ENCODE assay signal across 16 cellular contexts in genomic region chr20:12860619-12861247, GRCh38.
DNase-seq lines count a peak whose midpoint lies in the region; ATAC-seq, FAIRE-seq and TF ChIP-seq lines count a peak whose summit lies in the region.
"Had no signal": no experiment of that assay in that cellular context is flagged by ENCODE, and none has a peak within 500 bp of the region (broad histone marks: within the 10 kb centered on the region; RNA-seq: fewer than 3 reads in every experiment).

No MANE protein-coding gene starts in this region.

- POLR2A ChIA-PET in A549 (lab: Yijun Ruan, JAX): no interaction called here

- in situ Hi-C loops in mammary epithelial cell (cut with MboI; ENCODE audit: low sequenced_read_pairs in 2 of 2) (no loop called here), gastrocnemius medialis (cut with MboI; ENCODE audit: low sequenced_read_pairs in 4 of 4) (no loop called here)

- no peak for ATAC-seq in A549
- ATAC-seq in gastrocnemius medialis: peak; percentile 36 to 50
- no peak for ATAC-seq in GM18858 (IDR thresholded peaks at IDR 0.05; ENCODE audit: unreplicated experiment)
- ATAC-seq: HCT116, HepG2 had no signal

- H3K27ac ChIP-seq in A549: no peak overlapping the region
- H3K27ac ChIP-seq in mammary epithelial cell (ENCODE audit: insufficient read depth, low read depth, low read length): no peak overlapping the region
- no peak overlapping the region for H3K27ac ChIP-seq in gastrocnemius medialis
- H3K27ac ChIP-seq: GM23248 had no signal

- intact Hi-C loops in mammary epithelial cell (cut with micrococcal nuclease): no loop called here
- intact Hi-C loops in gastrocnemius medialis (cut with DNase I; ENCODE audit: low total_unique reads): no loop called here

- H3K36me3 ChIP-seq in mammary epithelial cell (ENCODE audit: insufficient read depth, low read length): no peaks in the 10 kb centered on the region
- H3K36me3 ChIP-seq in gastrocnemius medialis: no peaks in the 10 kb centered on the region

- TF ChIP-seq CTCF in A549 (IDR thresholded peaks at IDR 0.05) (no peak), mammary epithelial cell (conservative IDR thresholded peaks at IDR 0.05 in 1 of 2, IDR thresholded peaks at IDR 0.05 in 1 of 2; ENCODE audit: extremely low read depth in 1 of 2, insufficient read depth in 1 of 2, low read depth in 1 of 2, low read length in 2 of 2) (no peak), gastrocnemius medialis (IDR thresholded peaks at IDR 0.05 in 4 of 5, conservative IDR thresholded peaks at IDR 0.05 in 1 of 5) (no peak)

- no peak overlapping the region for H3K9ac ChIP-seq in mammary epithelial cell (ENCODE audit: insufficient read depth, low read length)
- H3K9ac ChIP-seq: GM23248 had no signal

- H3K4me2 ChIP-seq in A549 (no peak overlapping the region), mammary epithelial cell (ENCODE audit: insufficient read depth, low read depth, low read length) (no peak overlapping the region)

- TF ChIP-seq POLR2A in A549 (IDR thresholded peaks at IDR 0.05; ENCODE audit: low read length) (no peak), gastrocnemius medialis (IDR thresholded peaks at IDR 0.05) (no peak)

- H2AFZ ChIP-seq in mammary epithelial cell (ENCODE audit: low read depth, low read length): no peak overlapping the region
- H2AFZ ChIP-seq: GM23248 had no signal

- BruUV-seq in mammary epithelial cell (replicated peaks; lab: Mats Ljungman, UMichigan): no TSS peak

- no peaks in the 10 kb centered on the region for H4K20me1 ChIP-seq in mammary epithelial cell (ENCODE audit: insufficient read depth, low read length)

- no peak for TF ChIP-seq EP300 in A549 (IDR thresholded peaks at IDR 0.05)

- no peak for DNase-seq in A549 (ENCODE audit: low read depth in 1 of 2, low spot score in 1 of 2)
- peak; percentile 40 for DNase-seq in mammary epithelial cell
- DNase-seq in kidney tubule cell (ENCODE audit: low spot score): peak; percentile 2
- no peak for DNase-seq in gastrocnemius medialis
- no peak for DNase-seq in NCI-H1436 treated with DMSO at 0.1 percent for 48 hours (lab: John Stamatoyannopoulos, UW)
- no peak for DNase-seq in HT-29 (ENCODE audit: low spot score)
- DNase-seq: C1 segment of cervical spinal cord; Calu3; CD4-positive, alpha-beta T cell; DMS 273 treated with DMSO at 0.1 percent for 48 hours; GM23248 had no signal

- H3K4me3 ChIP-seq in A549 (no peak overlapping the region), mammary epithelial cell (replicated peaks in 1 of 3; ENCODE audit: insufficient read depth in 1 of 3, low read depth in 2 of 3, low read length in 3 of 3) (no peak overlapping the region), gastrocnemius medialis (no peak overlapping the region)
- H3K4me3 ChIP-seq: GM23248 had no signal

- H3K9me3 ChIP-seq in A549: no peaks in the 10 kb centered on the region; the same call in 2 of the 3 replicates
- H3K9me3 ChIP-seq in mammary epithelial cell (replicated peaks; ENCODE audit: insufficient read depth, low read length): peaks cover 2% of the 10 kb centered on the region
- H3K9me3 ChIP-seq in gastrocnemius medialis: no peaks in the 10 kb centered on the region

- dilution Hi-C loops in mammary epithelial cell (cut with HindIII; ENCODE audit: low sequenced_read_pairs): no loop called here

- H3K4me1 ChIP-seq in A549 (no peaks in the 10 kb centered on the region), mammary epithelial cell (ENCODE audit: insufficient read depth, low read length) (peaks cover 4% of the 10 kb centered on the region), gastrocnemius medialis (no peaks in the 10 kb centered on the region)

- H3K27me3 ChIP-seq in mammary epithelial cell (ENCODE audit: insufficient read depth, low read length): no peaks in the 10 kb centered on the region
- H3K27me3 ChIP-seq in gastrocnemius medialis: no peaks in the 10 kb centered on the region

- no peak for TF ChIP-seq RAD21 in A549 (conservative IDR thresholded peaks at IDR 0.05 in 1 of 2, IDR thresholded peaks at IDR 0.05 in 1 of 2)

- peak; percentile 13 for FAIRE-seq in A549 (lab: Jason Lieb, UNC)
- FAIRE-seq: H54, HepG2, HTR-8/SVneo had no signal

- no peaks in the 10 kb centered on the region for H3K79me2 ChIP-seq in mammary epithelial cell (ENCODE audit: insufficient read depth, low read length)

- CTCF ChIA-PET in A549 (lab: Yijun Ruan, JAX) (no interaction called here), mammary epithelial cell (lab: Charles Lee; ENCODE audit: low non-redundant PET) (no interaction called here)

TF ChIP-seq in A549, 52 proteins besides CTCF, POLR2A, EP300 and RAD21:
- no peak for TF ChIP-seq REST (IDR thresholded peaks at IDR 0.05)
- TF ChIP-seq RCOR1 (IDR thresholded peaks at IDR 0.05; ENCODE audit: low read depth, low read length): no peak
- no peak for TF ChIP-seq MAFK (IDR thresholded peaks at IDR 0.05; ENCODE audit: partially characterized antibody)
- no peak for TF ChIP-seq HOXA7 (CRISPR knock-in tag; IDR thresholded peaks at IDR 0.05)
- no peak for TF ChIP-seq CHD4 (IDR thresholded peaks at IDR 0.05; ENCODE audit: borderline replicate concordance)
- no peak for TF ChIP-seq GATA3 (IDR thresholded peaks at IDR 0.05; ENCODE audit: borderline replicate concordance)
- TF ChIP-seq CEBPB (IDR thresholded peaks at IDR 0.05): no peak
- TF ChIP-seq EHMT2 (IDR thresholded peaks at IDR 0.05; ENCODE audit: low read depth): no peak
- no peak for TF ChIP-seq RARB (CRISPR knock-in tag; IDR thresholded peaks at IDR 0.05)
- TF ChIP-seq MYC (IDR thresholded peaks at IDR 0.05; ENCODE audit: borderline replicate concordance, low read length): no peak
- TF ChIP-seq MAZ (IDR thresholded peaks at IDR 0.05; ENCODE audit: borderline replicate concordance, low read depth, low read length): no peak
- TF ChIP-seq NPAS2 (CRISPR knock-in tag; IDR thresholded peaks at IDR 0.05; ENCODE audit: borderline replicate concordance): no peak
- TF ChIP-seq FOSL2 (IDR thresholded peaks at IDR 0.05): no peak
- no peak for TF ChIP-seq FOSL2 (CRISPR knock-in tag; IDR thresholded peaks at IDR 0.05)
- no peak for TF ChIP-seq KDM1A (IDR thresholded peaks at IDR 0.05; ENCODE audit: low read depth)
- TF ChIP-seq PBX3 (IDR thresholded peaks at IDR 0.05): no peak
- no peak for TF ChIP-seq USF2 (IDR thresholded peaks at IDR 0.05)
- no peak for TF ChIP-seq POLR2AphosphoS2 (conservative IDR thresholded peaks at IDR 0.05; ENCODE audit: low read length)
- no peak for TF ChIP-seq NFE2L2 (conservative IDR thresholded peaks at IDR 0.05; ENCODE audit: low read length)

Comparison
In these comparisons a context has a peak if more than half of its experiments do, and no peak if none do; other contexts are left out.
1. ATAC-seq: peak in gastrocnemius medialis (2 of 2); none in A549 (0 of 2) and GM18858 (single experiment).
2. DNase-seq: peak in mammary epithelial cell (single experiment) and kidney tubule cell (single experiment); none in A549 (0 of 2), gastrocnemius medialis (0 of 2), NCI-H1436 treated with DMSO at 0.1 percent for 48 hours (single experiment) and HT-29 (single experiment).